17 cellular contexts compared by ENCODE assay signal in the genomic region with DNA sequence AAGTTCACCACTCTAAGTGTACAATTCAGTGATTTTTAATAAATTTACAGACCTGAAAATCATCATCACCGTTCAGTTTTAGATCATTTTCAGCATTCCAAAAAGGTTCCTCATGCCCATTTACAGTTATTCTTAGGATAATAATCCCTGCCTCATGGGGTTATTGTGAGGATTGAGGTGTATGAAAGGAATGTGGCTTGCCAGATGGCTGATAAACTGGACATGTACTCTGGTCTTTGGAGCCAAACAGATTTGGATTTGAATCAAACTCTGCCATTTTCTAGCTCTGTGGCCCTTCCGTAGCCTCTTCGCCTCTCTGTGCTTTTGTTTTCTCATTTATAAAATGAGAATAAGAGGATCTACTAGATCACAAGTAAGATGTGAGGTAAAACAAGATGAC. TPM values are rescaled to one million over a fixed set of nuclear protein-coding genes. Genes with fewer than 3 reads are reported as not detected.
DNase-seq lines count a peak whose midpoint lies in the region; ATAC-seq and TF ChIP-seq lines count a peak whose summit lies in the region.
"Had no signal": no experiment of that assay in that cellular context is flagged by ENCODE, and none has a peak within 500 bp of the region (broad histone marks: within the 10 kb centered on the region; RNA-seq: fewer than 3 reads in every experiment).

No MANE protein-coding gene starts in this region.

- DNase-seq in G401 (ENCODE audit: low spot score) (peak; percentile 54), cerebellar cortex (ENCODE audit: low spot score) (peak; percentile 47), fibroblast of the aortic adventitia (ENCODE audit: low read depth) (peak; percentile 28), posterior cingulate gyrus (no peak), kidney tubule cell (ENCODE audit: low spot score) (no peak)
- DNase-seq: AML-193; Caco-2; Calu3; CD4-positive, alpha-beta T cell; CD8-positive, alpha-beta T cell; DMS79 treated with DMSO at 0.1 percent for 48 hours; GDM1 had no signal

- H3K4me3 ChIP-seq in fibroblast of the aortic adventitia (ENCODE audit: low read depth, low read length) = no peak overlapping the region
- H3K4me3 ChIP-seq: A549; BLaER1 treated with 17β-estradiol and CSF1 and Interleukin-3, amounts not matched to agents 10 nM and 100 nM; GM12878 had no signal

- no peak for TF ChIP-seq CTCF in fibroblast of the aortic adventitia (IDR thresholded peaks at IDR 0.05; ENCODE audit: insufficient read depth, low read length)

- in situ Hi-C loops in G401 (cut with HindIII; ENCODE audit: low sequenced_read_pairs) = no loop called here

- ATAC-seq in HG02678 (IDR thresholded peaks at IDR 0.05; ENCODE audit: unreplicated experiment) = no peak
- ATAC-seq: A549; CD8-positive, alpha-beta T cell; GM12878 had no signal

- intact Hi-C loops in posterior cingulate gyrus (cut with DNase I) = no loop called here

RNA-seq across cellular contexts. Expression of a gene that starts 53.9 kb away (rescaled TPM):
- total RNA-seq in G401 (2014; rRNA removed; shearing (Covaris generic)) = 0.88 and 2.5 TPM in 2 replicates
- total RNA-seq in fibroblast of the aortic adventitia (ENCODE audit: low replicate concordance) = 20.2 and 47.4 TPM in 2 replicates
- total RNA-seq: B cell had no signal

Comparison
In these comparisons a context has a peak if more than half of its experiments do, and no peak if none do; other contexts are left out.
1. DNase-seq: peak in G401 (single experiment), cerebellar cortex (single experiment) and fibroblast of the aortic adventitia (single experiment); none in posterior cingulate gyrus (0 of 10) and kidney tubule cell (single experiment).